ENCODE assay signal across 8 cellular contexts in genomic region chr11:6654281-6655019, GRCh38. TPM values are rescaled to one million over a fixed set of nuclear protein-coding genes. Genes with fewer than 3 reads are reported as not detected.
DNase-seq lines count a peak whose midpoint lies in the region; ATAC-seq, FAIRE-seq and TF ChIP-seq lines count a peak whose summit lies in the region.
"Had no signal": no experiment of that assay in that cellular context is flagged by ENCODE, and none has a peak within 500 bp of the region (broad histone marks: within the 10 kb centered on the region; RNA-seq: fewer than 3 reads in every experiment).

No MANE protein-coding gene starts in this region.

- H3K4me2 ChIP-seq in IMR-90 (ENCODE audit: low read depth, low read length) (peak overlapping the region; percentile 97; the same call in 1 of the 2 replicates), endothelial cell of umbilical vein (ENCODE audit: insufficient read depth, low read length) (peak overlapping the region; percentile 51)

- H3K56ac ChIP-seq in IMR-90 (ENCODE audit: extremely low read depth, insufficient read depth, low read length), result no peak overlapping the region

- H4K8ac ChIP-seq in IMR-90 (ENCODE audit: low read depth in 2 of 2, low read length in 2 of 2), result peak overlapping the region; percentile 1 to 78; a peak in 1 of 4 replicates

- peak overlapping the region; percentile 76; the same call in 1 of the 2 replicates for H2BK120ac ChIP-seq in IMR-90 (ENCODE audit: low read depth, low read length)

- intact Hi-C loops in IMR-90 (cut with micrococcal nuclease), result no loop called here
- intact Hi-C loops in endothelial cell of umbilical vein (cut with micrococcal nuclease), result loop anchor here (1.0 kb wide), 1 partner anchor 8 kb away; no protein-coding TSS in a partner anchor
- intact Hi-C loops in mucosa of descending colon (cut with DNase I, micrococcal nuclease), result no loop called here
- intact Hi-C loops in tibial artery (cut with DNase I; ENCODE audit: low total_unique reads), result loop anchor here (5.0 kb wide), 1 partner anchor 42 kb away; the partner anchor contains the start of gene TAF10

- H2BK5ac ChIP-seq in IMR-90 (ENCODE audit: low read depth, low read length, poor library complexity, severe bottlenecking), result no peak overlapping the region

- no peaks in the 10 kb centered on the region for H3K36me3 ChIP-seq in IMR-90 (ENCODE audit: control insufficient read depth, insufficient read depth, low read length)
- H3K36me3 ChIP-seq in endothelial cell of umbilical vein (ENCODE audit: control insufficient read depth in 2 of 2, extremely low read depth in 1 of 2, insufficient read depth in 2 of 2, low read length in 2 of 2), result no peaks in the 10 kb centered on the region
- no peaks in the 10 kb centered on the region for H3K36me3 ChIP-seq in mucosa of descending colon (ENCODE audit: low read depth)
- no peaks in the 10 kb centered on the region for H3K36me3 ChIP-seq in tibial artery

- WGBS in IMR-90 (ENCODE audit: extremely low coverage in 2 of 2, insufficient read length in 1 of 2), 2 experiments, result 31% methylated on average over 6 of the region's 9 CpGs; no CpG with 5 or more reads in 1 of the 2 experiments

- peak overlapping the region; percentile 85; the same call in 1 of the 2 replicates for H2AK5ac ChIP-seq in IMR-90 (ENCODE audit: low read depth, low read length)

- BruUV-seq in IMR-90 (replicated peaks; lab: Mats Ljungman, UMichigan) (no TSS peak), endothelial cell of umbilical vein (replicated peaks; lab: Mats Ljungman, UMichigan) (TSS peak; percentile 23)

- no peak for TF ChIP-seq CTCF in IMR-90 (conservative IDR thresholded peaks at IDR 0.05; ENCODE audit: low read depth, low read length)
- TF ChIP-seq CTCF in endothelial cell of umbilical vein (IDR thresholded peaks at IDR 0.05; ENCODE audit: extremely low read depth in 1 of 2, insufficient read depth in 1 of 2, low read depth in 1 of 2, low read length in 2 of 2), result no peak
- TF ChIP-seq CTCF in mucosa of descending colon (IDR thresholded peaks at IDR 0.05), result no peak
- no peak for TF ChIP-seq CTCF in tibial artery (IDR thresholded peaks at IDR 0.05)
- TF ChIP-seq CTCF in GM10266 (IDR thresholded peaks at IDR 0.05; ENCODE audit: control insufficient read depth, insufficient read depth, low read depth, missing control alignments), result no peak
- no peak for TF ChIP-seq CTCF in GM20000 (IDR thresholded peaks at IDR 0.05; ENCODE audit: extremely low read depth, missing control alignments)

- peak overlapping the region; percentile 85 for H3K4ac ChIP-seq in IMR-90 (ENCODE audit: low read depth, low read length)

- H2AFZ ChIP-seq in IMR-90 (replicated peaks; ENCODE audit: low read length, poor library complexity), result peak overlapping the region; percentile 86
- H2AFZ ChIP-seq in endothelial cell of umbilical vein (ENCODE audit: low read depth, low read length), result peak overlapping the region; percentile 45

- H3K9me1 ChIP-seq in IMR-90 (ENCODE audit: insufficient read depth, low read length) (peaks cover 19% of the 10 kb centered on the region), endothelial cell of umbilical vein (replicated peaks; ENCODE audit: control insufficient read depth, extremely low read depth, insufficient read depth, low read length) (no peaks in the 10 kb centered on the region)

- peak overlapping the region; percentile 84 for H2AK9ac ChIP-seq in IMR-90 (replicated peaks; ENCODE audit: low read depth, low read length, poor library complexity)

- in situ Hi-C loops in IMR-90 (cut with MboI; ENCODE audit: low sequenced_read_pairs), result no loop called here

- no peaks in the 10 kb centered on the region for H3K9me3 ChIP-seq in IMR-90 (ENCODE audit: control insufficient read depth, insufficient read depth, low read length)
- no peaks in the 10 kb centered on the region for H3K9me3 ChIP-seq in endothelial cell of umbilical vein (replicated peaks; ENCODE audit: control insufficient read depth, insufficient read depth, low read length)
- H3K9me3 ChIP-seq in mucosa of descending colon, result no peaks in the 10 kb centered on the region
- H3K9me3 ChIP-seq in tibial artery, result no peaks in the 10 kb centered on the region

- H3K4me1 ChIP-seq in IMR-90 (ENCODE audit: control insufficient read depth, insufficient read depth, low read length) (peaks cover 5% of the 10 kb centered on the region), endothelial cell of umbilical vein (ENCODE audit: control insufficient read depth, extremely low read depth, insufficient read depth, low read length) (peaks cover 15% of the 10 kb centered on the region), mucosa of descending colon (ENCODE audit: low read depth) (no peaks in the 10 kb centered on the region), tibial artery (peaks cover 0 to 34% (median 9%) of the 10 kb centered on the region in 4 donors)

- peaks cover 2% of the 10 kb centered on the region for H3K79me2 ChIP-seq in endothelial cell of umbilical vein (ENCODE audit: control insufficient read depth, insufficient read depth, low read length)

- peaks cover 3 to 17% of the 10 kb centered on the region in 2 experiments; a peak in 2 of 4 replicates for H3K79me1 ChIP-seq in IMR-90 (ENCODE audit: low read depth in 1 of 2, low read length in 2 of 2)

- ATAC-seq in IMR-90 (ENCODE audit: low read depth), result no peak
- peak; percentile 5 for ATAC-seq in mucosa of descending colon

- H3K23ac ChIP-seq in IMR-90 (ENCODE audit: low read depth, low read length), result peak overlapping the region; percentile 77; the same call in 1 of the 2 replicates

- dilution Hi-C loops in IMR-90 (cut with HindIII; ENCODE audit: low sequenced_read_pairs, unreplicated experiment) (no loop called here), endothelial cell of umbilical vein (cut with MboI; ENCODE audit: extremely low pct_ligation_motif_present, low sequenced_read_pairs) (no loop called here)

- peak overlapping the region; percentile 76; the same call in 1 of the 2 replicates for H3K9ac ChIP-seq in IMR-90 (ENCODE audit: low read depth, low read length)
- H3K9ac ChIP-seq in endothelial cell of umbilical vein (replicated peaks; ENCODE audit: extremely low read depth, insufficient read depth, low read length), result peak overlapping the region; percentile 33

- no peak overlapping the region for H2BK20ac ChIP-seq in IMR-90 (ENCODE audit: low read depth, low read length)

- no peak for TF ChIP-seq POLR2A in IMR-90 (IDR thresholded peaks at IDR 0.05; ENCODE audit: low read depth, low read length)
- no peak for TF ChIP-seq POLR2A in endothelial cell of umbilical vein (IDR thresholded peaks at IDR 0.05; ENCODE audit: low read depth, low read length)

- H3K27ac ChIP-seq in IMR-90 (ENCODE audit: insufficient read depth, low read length) (no peak overlapping the region), endothelial cell of umbilical vein (ENCODE audit: insufficient read depth, low read depth, low read length) (no peak overlapping the region), tibial artery (peak overlapping the region; percentile 76 to 80)

- 0 out of 3 replicates have a peak overlapping the region, but pooled peaks have one; percentile 30 for H2BK15ac ChIP-seq in IMR-90 (ENCODE audit: low read depth, low read length)

- H4K5ac ChIP-seq in IMR-90 (ENCODE audit: low read depth, low read length), result no peak overlapping the region; the same call in 1 of the 2 replicates

- CTCF ChIA-PET in IMR-90 (lab: Yijun Ruan, JAX) (no interaction called here), endothelial cell of umbilical vein (lab: Charles Lee) (interaction anchor here (0.9 to 1.5 kb wide), 3 partner anchors 20 to 124 kb away, joined by 4 read pairs; partner anchors contain the start of gene TPP1)

- FAIRE-seq in endothelial cell of umbilical vein (lab: Jason Lieb, UNC), result no peak

- POLR2A ChIA-PET in IMR-90 (lab: Charles Lee; ENCODE audit: unreplicated experiment), result no interaction called here
- POLR2A ChIA-PET in endothelial cell of umbilical vein (lab: Charles Lee), result interaction anchor here (0.8 kb wide), 1 partner anchor 43 kb away, joined by 3 read pairs; the partner anchor contains the start of gene TAF10

- H4K91ac ChIP-seq in IMR-90 (ENCODE audit: insufficient read depth, low read depth, low read length), result no peak overlapping the region; the same call in 1 of the 2 replicates

- H3K27me3 ChIP-seq in IMR-90 (ENCODE audit: control insufficient read depth, insufficient read depth, low read length) (peaks cover 17% of the 10 kb centered on the region), endothelial cell of umbilical vein (ENCODE audit: control insufficient read depth in 2 of 2, insufficient read depth in 2 of 2, low read length in 2 of 2) (no peaks in the 10 kb centered on the region), tibial artery (no peaks in the 10 kb centered on the region)

- H4K20me1 ChIP-seq in IMR-90 (ENCODE audit: insufficient read depth, low read length) (0 out of 2 replicates have a peak, but pooled peaks cover 3% of the 10 kb centered on the region), endothelial cell of umbilical vein (replicated peaks; ENCODE audit: control insufficient read depth, extremely low read depth, insufficient read depth, low read length) (no peaks in the 10 kb centered on the region)

- TF ChIP-seq RAD21 in IMR-90 (IDR thresholded peaks at IDR 0.05; ENCODE audit: low read length), result no peak

- DNase-seq in IMR-90, result no peak
- no peak for DNase-seq in endothelial cell of umbilical vein (ENCODE audit: low read depth, low spot score)
- DNase-seq in mucosa of descending colon, result no peak
- DNase-seq in tibial artery, result no peak
- no peak for DNase-seq in GM10266 (ENCODE audit: extremely low spot score)
- DNase-seq in GM20000 (ENCODE audit: low spot score), result no peak
- DNase-seq in cerebellum (ENCODE audit: low spot score), result no peak
- DNase-seq: NCI-H446 treated with DMSO at 0.1 percent for 48 hours had no signal

- H3K4me3 ChIP-seq in IMR-90 (ENCODE audit: insufficient read depth, low read depth, low read length), result peak overlapping the region; percentile 58
- peak overlapping the region in 2 of 3 experiments; percentile 44 for H3K4me3 ChIP-seq in endothelial cell of umbilical vein (replicated peaks in 1 of 3; ENCODE audit: insufficient read depth in 1 of 3, low read depth in 1 of 3, low read length in 3 of 3)
- H3K4me3 ChIP-seq in mucosa of descending colon, result no peak overlapping the region
- peak overlapping the region; percentile 56 to 62 for H3K4me3 ChIP-seq in tibial artery

- no peak overlapping the region; the same call in 1 of the 2 replicates for H3K14ac ChIP-seq in IMR-90 (replicated peaks; ENCODE audit: low read depth, low read length)

- H3K18ac ChIP-seq in IMR-90 (ENCODE audit: low read depth, low read length), result no peak overlapping the region; the same call in 1 of the 2 replicates

RNA-seq across cellular contexts. Expression of gene DCHS1, which starts 1.2 kb away (rescaled TPM):
- 1.4 and 1.7 TPM in 2 replicates for total RNA-seq in IMR-90 (2012; rRNA removed)
- polyA plus RNA-seq in IMR-90 (2012; rRNA removed), result 3.3 and 3.8 TPM in 2 replicates
- 2.0 and 3.8 TPM in 2 replicates for polyA plus RNA-seq in IMR-90 (2012; cell fraction: cytosol; rRNA removed)
- polyA plus RNA-seq in IMR-90 (2012; cell fraction: nucleus; rRNA removed; ENCODE audit: low replicate concordance), result 6.7 and 13.0 TPM in 2 replicates
- 73.0 and 73.1 TPM in 2 replicates for total RNA-seq in endothelial cell of umbilical vein
- polyA plus RNA-seq in endothelial cell of umbilical vein, result 56.2 and 64.2 TPM in 2 replicates
- polyA plus RNA-seq in endothelial cell of umbilical vein (2011; cell fraction: cytosol; rRNA removed), result 31.1 and 35.9 TPM in 2 replicates
- 89.5 and 105 TPM in 2 replicates for polyA plus RNA-seq in endothelial cell of umbilical vein (2011; cell fraction: nucleus; rRNA removed)
- 52.6 and 58.4 TPM in 2 replicates for polyA plus RNA-seq in endothelial cell of umbilical vein (2012)
- polyA minus RNA-seq in endothelial cell of umbilical vein, result 125 and 133 TPM in 2 replicates
- not detected for polyA minus RNA-seq in endothelial cell of umbilical vein (2011; cell fraction: cytosol; rRNA and poly(A)+ RNA removed)
- 59.4 and 70.9 TPM in 2 replicates for polyA minus RNA-seq in endothelial cell of umbilical vein (2011; cell fraction: nucleus; rRNA and poly(A)+ RNA removed)
- 10 to 100 TPM in 1 of 3 donors, 1 to 10 TPM in 2; 3.5 to 38.8 (median 6.0) TPM for total RNA-seq in mucosa of descending colon
- total RNA-seq in cerebellum, result 62.2 TPM

RNA-seq across cellular contexts. Expression of gene MRPL17, which starts 28.7 kb away (rescaled TPM):
- total RNA-seq in IMR-90 (2012; rRNA removed) (65.8 and 70.3 TPM in 2 replicates), endothelial cell of umbilical vein (86.8 and 87.2 TPM in 2 replicates), mucosa of descending colon (10 to 100 TPM; 21.2 to 29.7 (median 29.6) TPM), cerebellum (17.5 TPM)
- polyA plus RNA-seq in IMR-90 (2012; rRNA removed) (85.2 and 97.5 TPM in 2 replicates), endothelial cell of umbilical vein (61.7 and 67.6 TPM in 2 replicates)
- 62.0 and 80.4 TPM in 2 replicates for polyA plus RNA-seq in IMR-90 (2012; cell fraction: cytosol; rRNA removed)
- 19.4 and 28.9 TPM in 2 replicates for polyA plus RNA-seq in IMR-90 (2012; cell fraction: nucleus; rRNA removed; ENCODE audit: low replicate concordance)
- 72.5 and 80.8 TPM in 2 replicates for polyA plus RNA-seq in endothelial cell of umbilical vein (2011; cell fraction: cytosol; rRNA removed)
- polyA plus RNA-seq in endothelial cell of umbilical vein (2011; cell fraction: nucleus; rRNA removed), result 34.5 and 39.1 TPM in 2 replicates
- 90.2 and 103 TPM in 2 replicates for polyA plus RNA-seq in endothelial cell of umbilical vein (2012)
- 42.4 and 46.0 TPM in 2 replicates for polyA minus RNA-seq in endothelial cell of umbilical vein
- 67.5 TPM for polyA minus RNA-seq in endothelial cell of umbilical vein (2011; cell fraction: cytosol; rRNA and poly(A)+ RNA removed)
- polyA minus RNA-seq in endothelial cell of umbilical vein (2011; cell fraction: nucleus; rRNA and poly(A)+ RNA removed), result 10.6 and 12.9 TPM in 2 replicates

RNA-seq across cellular contexts. Expression of gene TPP1, which starts 35.2 kb away (rescaled TPM):
- 16.7 and 33.5 TPM in 2 replicates for total RNA-seq in IMR-90 (2012; rRNA removed)
- 66.2 and 108 TPM in 2 replicates for polyA plus RNA-seq in IMR-90 (2012; rRNA removed)
- polyA plus RNA-seq in IMR-90 (2012; cell fraction: cytosol; rRNA removed), result 41.8 and 75.0 TPM in 2 replicates
- 76.6 and 101 TPM in 2 replicates for polyA plus RNA-seq in IMR-90 (2012; cell fraction: nucleus; rRNA removed; ENCODE audit: low replicate concordance)
- total RNA-seq in endothelial cell of umbilical vein, result 101 and 124 TPM in 2 replicates
- 219 and 224 TPM in 2 replicates for polyA plus RNA-seq in endothelial cell of umbilical vein
- polyA plus RNA-seq in endothelial cell of umbilical vein (2011; cell fraction: cytosol; rRNA removed), result 99.6 and 106 TPM in 2 replicates
- 233 and 244 TPM in 2 replicates for polyA plus RNA-seq in endothelial cell of umbilical vein (2011; cell fraction: nucleus; rRNA removed)
- polyA plus RNA-seq in endothelial cell of umbilical vein (2012), result 144 and 174 TPM in 2 replicates
- 171 and 223 TPM in 2 replicates for polyA minus RNA-seq in endothelial cell of umbilical vein
- 50.7 TPM for polyA minus RNA-seq in endothelial cell of umbilical vein (2011; cell fraction: cytosol; rRNA and poly(A)+ RNA removed)
- polyA minus RNA-seq in endothelial cell of umbilical vein (2011; cell fraction: nucleus; rRNA and poly(A)+ RNA removed), result 61.0 and 85.1 TPM in 2 replicates
- total RNA-seq in mucosa of descending colon, result 100 to 1,000 TPM in 1 of 3 donors, 10 to 100 TPM in 2; 86.4 to 116 (median 93.8) TPM
- total RNA-seq in cerebellum, result 19.1 TPM

RNA-seq across cellular contexts. Expression of gene TAF10, which starts 42.4 kb away (rescaled TPM):
- 18.6 and 24.4 TPM in 2 replicates for total RNA-seq in IMR-90 (2012; rRNA removed)
- 132 and 180 TPM in 2 replicates for polyA plus RNA-seq in IMR-90 (2012; rRNA removed)
- polyA plus RNA-seq in IMR-90 (2012; cell fraction: cytosol; rRNA removed), result 73.3 and 76.1 TPM in 2 replicates
- 71.9 and 78.4 TPM in 2 replicates for polyA plus RNA-seq in IMR-90 (2012; cell fraction: nucleus; rRNA removed; ENCODE audit: low replicate concordance)
- 86.2 and 105 TPM in 2 replicates for total RNA-seq in endothelial cell of umbilical vein
- 149 and 208 TPM in 2 replicates for polyA plus RNA-seq in endothelial cell of umbilical vein
- polyA plus RNA-seq in endothelial cell of umbilical vein (2011; cell fraction: cytosol; rRNA removed), result 153 and 155 TPM in 2 replicates
- polyA plus RNA-seq in endothelial cell of umbilical vein (2011; cell fraction: nucleus; rRNA removed), result 91.4 and 134 TPM in 2 replicates
- polyA plus RNA-seq in endothelial cell of umbilical vein (2012), result 213 and 235 TPM in 2 replicates
- 80.6 and 94.6 TPM in 2 replicates for polyA minus RNA-seq in endothelial cell of umbilical vein
- 63.8 TPM for polyA minus RNA-seq in endothelial cell of umbilical vein (2011; cell fraction: cytosol; rRNA and poly(A)+ RNA removed)
- polyA minus RNA-seq in endothelial cell of umbilical vein (2011; cell fraction: nucleus; rRNA and poly(A)+ RNA removed), result 21.2 and 22.1 TPM in 2 replicates
- total RNA-seq in mucosa of descending colon, result 100 to 1,000 TPM in 2 of 3 donors, 10 to 100 TPM in 1; 84.0 to 135 (median 115) TPM
- total RNA-seq in cerebellum, result 11.3 TPM

RNA-seq across cellular contexts. Expression of gene ILK, which starts 50.9 kb away (rescaled TPM):
- total RNA-seq in IMR-90 (2012; rRNA removed) (272 and 339 TPM in 2 replicates), endothelial cell of umbilical vein (221 and 233 TPM in 2 replicates), mucosa of descending colon (100 to 1,000 TPM; 113 to 323 (median 115) TPM), cerebellum (45.5 TPM)
- polyA plus RNA-seq in IMR-90 (2012; rRNA removed) (367 and 389 TPM in 2 replicates), endothelial cell of umbilical vein (296 and 299 TPM in 2 replicates)
- 266 and 365 TPM in 2 replicates for polyA plus RNA-seq in IMR-90 (2012; cell fraction: cytosol; rRNA removed)
- 346 and 590 TPM in 2 replicates for polyA plus RNA-seq in IMR-90 (2012; cell fraction: nucleus; rRNA removed; ENCODE audit: low replicate concordance)
- 264 and 294 TPM in 2 replicates for polyA plus RNA-seq in endothelial cell of umbilical vein (2011; cell fraction: cytosol; rRNA removed)
- 453 and 501 TPM in 2 replicates for polyA plus RNA-seq in endothelial cell of umbilical vein (2011; cell fraction: nucleus; rRNA removed)
- polyA plus RNA-seq in endothelial cell of umbilical vein (2012), result 152 and 160 TPM in 2 replicates
- polyA minus RNA-seq in endothelial cell of umbilical vein, result 221 and 253 TPM in 2 replicates
- polyA minus RNA-seq in endothelial cell of umbilical vein (2011; cell fraction: cytosol; rRNA and poly(A)+ RNA removed), result 85.9 TPM
- polyA minus RNA-seq in endothelial cell of umbilical vein (2011; cell fraction: nucleus; rRNA and poly(A)+ RNA removed), result 81.1 and 90.3 TPM in 2 replicates

Comparison
In these comparisons a context has a peak if more than half of its experiments do, and no peak if none do; other contexts are left out.
1. H3K27ac ChIP-seq: peak in tibial artery (2 of 2); none in IMR-90 (single experiment) and endothelial cell of umbilical vein (single experiment).
2. intact Hi-C loops: an anchor here in endothelial cell of umbilical vein (1.0 kb wide) and tibial artery (5.0 kb wide); none called in IMR-90 and mucosa of descending colon.